19 cellular contexts compared by ENCODE assay signal in genomic region chr11:98711011-98711410, GRCh38.
DNase-seq lines count a peak whose midpoint lies in the region; ATAC-seq and TF ChIP-seq lines count a peak whose summit lies in the region.
"Had no signal": no experiment of that assay in that cellular context is flagged by ENCODE, and none has a peak within 500 bp of the region (broad histone marks: within the 10 kb centered on the region; RNA-seq: fewer than 3 reads in every experiment).

No MANE protein-coding gene starts in this region.

- no peak for TF ChIP-seq CTCF in mesothelial cell of epicardium (IDR thresholded peaks at IDR 0.05; ENCODE audit: unreplicated experiment)

- H3K27ac Mint-ChIP-seq in mesothelial cell of epicardium, result no peak overlapping the region
- H3K27ac Mint-ChIP-seq: CD14-positive monocyte had no signal

- H3K36me3 Mint-ChIP-seq in mesothelial cell of epicardium, result peaks cover 11% of the 10 kb centered on the region
- H3K36me3 Mint-ChIP-seq: CD14-positive monocyte had no signal

- peaks cover 29% of the 10 kb centered on the region for H3K9me3 Mint-ChIP-seq in mesothelial cell of epicardium

- no peak overlapping the region for H3K4me3 Mint-ChIP-seq in mesothelial cell of epicardium
- H3K4me3 Mint-ChIP-seq: CD14-positive monocyte had no signal

- ATAC-seq in left cardiac atrium (peak; percentile 57 to 88), Right ventricle myocardium superior (ENCODE audit: poor library complexity) (no peak), left lobe of liver (peak; percentile 94), GM21619 (IDR thresholded peaks at IDR 0.05; ENCODE audit: unreplicated experiment) (no peak)
- ATAC-seq: GM12878 had no signal

- no peaks in the 10 kb centered on the region for H3K4me1 Mint-ChIP-seq in mesothelial cell of epicardium
- H3K4me1 Mint-ChIP-seq: CD14-positive monocyte had no signal

- no peaks in the 10 kb centered on the region for H3K27me3 Mint-ChIP-seq in mesothelial cell of epicardium (ENCODE audit: low read depth)

- no peak for DNase-seq in left cardiac atrium
- DNase-seq in Right ventricle myocardium superior, result no peak
- DNase-seq in SHP77 treated with DMSO at 0.1 percent for 48 hours (lab: John Stamatoyannopoulos, UW), result peak; percentile 7
- peak; percentile 71 for DNase-seq in left lobe of liver (ENCODE audit: low spot score)
- DNase-seq in NCI-H1417 treated with DMSO at 0.1 percent for 48 hours (lab: John Stamatoyannopoulos, UW), result no peak
- DNase-seq in midbrain (lab: John Stamatoyannopoulos, UW), result no peak
- DNase-seq in mesothelial cell of epicardium (ENCODE audit: low spot score in 2 of 2, unreplicated experiment in 2 of 2), result no peak
- DNase-seq: Caco-2, DMS79, HCEC 1CT, NCI-H1048, NCI-H1694 treated with DMSO at 0.1 percent for 48 hours, NCI-H2171 treated with DMSO at 0.1 percent for 48 hours, NCI-H524, OCI-M1, RPMI8226 had no signal

- intact Hi-C loops in left cardiac atrium (cut with DNase I) (no loop called here), Right ventricle myocardium superior (cut with DNase I) (no loop called here)

Comparison
In these comparisons a context has a peak if more than half of its experiments do, and no peak if none do; other contexts are left out.
1. ATAC-seq: peak in left cardiac atrium (2 of 2) and left lobe of liver (single experiment); none in Right ventricle myocardium superior (single experiment) and GM21619 (single experiment).
2. DNase-seq: peak in SHP77 treated with DMSO at 0.1 percent for 48 hours (single experiment) and left lobe of liver (single experiment); none in left cardiac atrium (single experiment), Right ventricle myocardium superior (single experiment), NCI-H1417 treated with DMSO at 0.1 percent for 48 hours (single experiment), midbrain (single experiment) and mesothelial cell of epicardium (0 of 2).